ENCODE assay signal across 22 cellular contexts in genomic region chr11:134154441-134154840, GRCh38.
"Had no signal": no experiment of that assay in that cellular context is flagged by ENCODE, and none has a peak within 500 bp of the region (broad histone marks: within the 10 kb centered on the region; RNA-seq: fewer than 3 reads in every experiment).

No MANE protein-coding gene starts in this region.

- H3K27ac Mint-ChIP-seq: natural killer cell, progenitor cell of endocrine pancreas had no signal

- H3K4me3 Mint-ChIP-seq: natural killer cell had no signal

- DNase-seq: cortex of kidney; effector CD4-positive, alpha-beta T cell; foreskin fibroblast; gastrocnemius medialis; head of caudate nucleus; kidney; mammary epithelial cell; natural killer cell; occipital lobe; pancreas; right lobe of liver; small intestine; stimulated activated CD4-positive, alpha-beta T cell treated with anti-CD3 and anti-CD28 coated beads, Interleukin-15, amount 100 ng/mL, for 24 hours; stimulated activated CD4-positive, alpha-beta T cell treated with anti-CD3 and anti-CD28 coated beads, Interleukin-2, amount 100 ng/mL, for 48 hours; stimulated activated naive CD4-positive, alpha-beta T cell treated with Interleukin-2 at 50 U/mL for 16 hours; stomach; thyroid gland; trophoblast cell had no signal

- H3K27ac ChIP-seq: epithelial cell of prostate, gastrocnemius medialis, hepatocyte, pancreas, right lobe of liver, stomach, thyroid gland had no signal

- ATAC-seq: esophagus mucosa, gastrocnemius medialis, natural killer cell, pancreas had no signal

- H3K27me3 Mint-ChIP-seq: progenitor cell of endocrine pancreas had no signal

- H3K9me3 Mint-ChIP-seq: natural killer cell had no signal

- H3K9me3 ChIP-seq: gastrocnemius medialis, pancreas, right lobe of liver, stomach, thyroid gland had no signal

- H3K4me3 ChIP-seq: gastrocnemius medialis, hepatocyte, pancreas, right lobe of liver, stomach, thyroid gland had no signal

- H3K4me1 Mint-ChIP-seq: natural killer cell had no signal

- H3K27me3 ChIP-seq: gastrocnemius medialis, hepatocyte, pancreas, right lobe of liver, stomach, thyroid gland had no signal

- H3K4me1 ChIP-seq: gastrocnemius medialis, pancreas, right lobe of liver, thyroid gland had no signal
